23 cellular contexts compared by ENCODE assay signal in the genomic region with DNA sequence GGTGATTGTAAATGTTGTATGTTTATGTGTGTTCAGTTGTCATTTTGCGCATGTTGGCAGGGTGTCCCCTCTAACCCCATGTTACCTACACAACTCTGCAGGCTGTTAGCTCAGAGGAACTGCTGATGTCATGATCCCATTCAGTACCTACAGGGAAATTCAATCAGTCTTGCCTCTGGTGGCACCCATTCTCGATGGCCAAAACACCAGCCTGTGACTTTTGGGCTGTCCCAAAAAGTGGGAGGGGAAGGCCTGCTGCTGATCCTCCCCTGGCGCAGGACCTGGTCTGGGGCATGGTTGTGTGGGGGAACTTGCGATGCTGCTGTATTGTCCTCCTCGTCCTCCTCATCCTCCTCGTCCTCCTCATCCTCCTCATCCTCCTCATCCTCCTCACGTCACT.
A peak's percentile ranks its signal among the peaks of the same experiment; 100 is the strongest.
DNase-seq lines count a peak whose midpoint lies in the region; ATAC-seq and TF ChIP-seq lines count a peak whose summit lies in the region.
"Had no signal": no experiment of that assay in that cellular context is flagged by ENCODE, and none has a peak within 500 bp of the region (broad histone marks: within the 10 kb centered on the region; RNA-seq: fewer than 3 reads in every experiment).

No MANE protein-coding gene starts in this region.

- no TSS peak for BruUV-seq in IMR-90 (replicated peaks; lab: Mats Ljungman, UMichigan)
- BruUV-seq in Caco-2 (replicated peaks; lab: Mats Ljungman, UMichigan), result no TSS peak

- H4K8ac ChIP-seq in IMR-90 (ENCODE audit: low read depth in 2 of 2, low read length in 2 of 2), result no peak overlapping the region

- no peak overlapping the region for H2BK120ac ChIP-seq in IMR-90 (ENCODE audit: low read depth, low read length)

- H3K23ac ChIP-seq in IMR-90 (ENCODE audit: low read depth, low read length), result no peak overlapping the region; the same call in 1 of the 2 replicates

- TF ChIP-seq CTCF in IMR-90 (conservative IDR thresholded peaks at IDR 0.05; ENCODE audit: low read depth, low read length) (no peak), chondrocyte (IDR thresholded peaks at IDR 0.05) (no peak), nephron progenitor cell (IDR thresholded peaks at IDR 0.05) (no peak), transverse colon (IDR thresholded peaks at IDR 0.05) (no peak), Caco-2 (IDR thresholded peaks at IDR 0.05; ENCODE audit: insufficient read depth in 1 of 2, low read depth in 1 of 2, low read length in 1 of 2, severe bottlenecking in 1 of 2, unreplicated experiment in 1 of 2) (no peak)

- WGBS in IMR-90 (ENCODE audit: extremely low coverage in 2 of 2, insufficient read length in 1 of 2), 2 experiments, result no CpG with 5 or more reads among the region's 7 CpGs
- WGBS in transverse colon (ENCODE audit: low coverage in 1 of 2), 2 donors, result 67 to 89% methylated on average over 3 to 7 of the region's 7 CpGs

- no peak overlapping the region for H3K4me3 ChIP-seq in IMR-90 (ENCODE audit: insufficient read depth, low read depth, low read length)
- no peak overlapping the region for H3K4me3 ChIP-seq in transverse colon
- H3K4me3 ChIP-seq in Caco-2 (ENCODE audit: low read depth, low read length), result no peak overlapping the region
- H3K4me3 ChIP-seq: BLaER1, GM23248 had no signal

- DNase-seq in IMR-90, result no peak
- DNase-seq in chondrocyte (ENCODE audit: low spot score), result no peak
- DNase-seq in nephron progenitor cell, result no peak
- DNase-seq in transverse colon, result no peak
- no peak for DNase-seq in Caco-2
- DNase-seq in D341Med (ENCODE audit: low spot score), result no peak
- DNase-seq: ACHN; CD4-positive, alpha-beta T cell; COR-L47; DMS153; GM23248; H9; NCI-H1092 treated with DMSO at 0.1 percent for 48 hours; NCI-H1436 treated with DMSO at 0.1 percent for 48 hours; NCI-H1930; NCI-H510A treated with DMSO at 0.1 percent for 48 hours; NCI-H774; NK-92 treated with Interleukin-12 subunit alpha and Interleukin-12 subunit beta, amount 100 ng/mL, for 24 hours; SHP77 treated with DMSO at 0.1 percent for 48 hours had no signal

- H3K9me3 Mint-ChIP-seq in chondrocyte (ENCODE audit: low read depth), result no peaks in the 10 kb centered on the region
- H3K9me3 Mint-ChIP-seq in nephron progenitor cell, result peaks cover 9% of the 10 kb centered on the region
- no peaks in the 10 kb centered on the region for H3K9me3 Mint-ChIP-seq in Caco-2 (ENCODE audit: unreplicated experiment)
- H3K9me3 Mint-ChIP-seq: CD4-positive, alpha-beta T cell had no signal

- POLR2A ChIA-PET in IMR-90 (lab: Charles Lee; ENCODE audit: unreplicated experiment) (no interaction called here), Caco-2 (lab: Charles Lee) (no interaction called here)

- in situ Hi-C loops in IMR-90 (cut with MboI; ENCODE audit: low sequenced_read_pairs) (no loop called here), transverse colon (cut with MboI; ENCODE audit: low pct_ligation_motif_present in 1 of 4, low pct_unique_long_range_greater_than_20kb in 1 of 4, low sequenced_read_pairs in 3 of 4) (no loop called here)

- H4K5ac ChIP-seq in IMR-90 (ENCODE audit: low read depth, low read length), result peak overlapping the region; percentile 30; the same call in 1 of the 2 replicates

- peak overlapping the region; percentile 24 for H2AFZ ChIP-seq in IMR-90 (replicated peaks; ENCODE audit: low read length, poor library complexity)
- H2AFZ ChIP-seq: GM23248 had no signal

- TF ChIP-seq RAD21 in IMR-90 (IDR thresholded peaks at IDR 0.05; ENCODE audit: low read length), result no peak

- no peak overlapping the region for H4K91ac ChIP-seq in IMR-90 (ENCODE audit: insufficient read depth, low read depth, low read length)

- peaks cover 26% of the 10 kb centered on the region for H3K36me3 Mint-ChIP-seq in chondrocyte (ENCODE audit: low read depth)
- peaks cover 24% of the 10 kb centered on the region for H3K36me3 Mint-ChIP-seq in nephron progenitor cell (ENCODE audit: low read depth)
- peaks cover 27% of the 10 kb centered on the region for H3K36me3 Mint-ChIP-seq in Caco-2 (ENCODE audit: insufficient read depth, unreplicated experiment)

- no peaks in the 10 kb centered on the region for H4K20me1 ChIP-seq in IMR-90 (ENCODE audit: insufficient read depth, low read length)
- H4K20me1 ChIP-seq: BLaER1 had no signal

- no peak for ATAC-seq in IMR-90 (ENCODE audit: low read depth)
- ATAC-seq in HG03521 (IDR thresholded peaks at IDR 0.05; ENCODE audit: unreplicated experiment), result no peak

- H2BK5ac ChIP-seq in IMR-90 (ENCODE audit: low read depth, low read length, poor library complexity, severe bottlenecking), result no peak overlapping the region

- H3K27me3 Mint-ChIP-seq in chondrocyte (ENCODE audit: low read depth) (no peaks in the 10 kb centered on the region), nephron progenitor cell (ENCODE audit: low read depth, poor library complexity) (peaks cover 20% of the 10 kb centered on the region), Caco-2 (ENCODE audit: insufficient read depth, unreplicated experiment) (no peaks in the 10 kb centered on the region)
- H3K27me3 Mint-ChIP-seq: CD4-positive, alpha-beta T cell had no signal

- no peak overlapping the region for H2BK15ac ChIP-seq in IMR-90 (ENCODE audit: low read depth, low read length)

- H3K9me3 ChIP-seq in IMR-90 (ENCODE audit: control insufficient read depth, insufficient read depth, low read length) (no peaks in the 10 kb centered on the region), transverse colon (no peaks in the 10 kb centered on the region), Caco-2 (no peaks in the 10 kb centered on the region)
- H3K9me3 ChIP-seq: BLaER1 had no signal

- no peak overlapping the region for H2AK9ac ChIP-seq in IMR-90 (replicated peaks; ENCODE audit: low read depth, low read length, poor library complexity)

- H3K36me3 ChIP-seq in IMR-90 (ENCODE audit: control insufficient read depth, insufficient read depth, low read length), result peaks cover 28% of the 10 kb centered on the region; the same call in 1 of the 2 replicates
- no peaks in the 10 kb centered on the region for H3K36me3 ChIP-seq in transverse colon
- H3K36me3 ChIP-seq in Caco-2 (ENCODE audit: control insufficient read depth, insufficient read depth, low read length), result no peaks in the 10 kb centered on the region

- H3K27ac ChIP-seq in IMR-90 (ENCODE audit: insufficient read depth, low read length) (no peak overlapping the region), transverse colon (peak overlapping the region in 3 of 4 donors; percentile 2 to 62 (median 61))
- H3K27ac ChIP-seq: BLaER1, GM23248, KMS-11, RWPE1 had no signal

- no peak overlapping the region for H3K4me2 ChIP-seq in IMR-90 (ENCODE audit: low read depth, low read length)
- H3K4me2 ChIP-seq: BLaER1, KMS-11 had no signal

- TF ChIP-seq POLR2A in IMR-90 (IDR thresholded peaks at IDR 0.05; ENCODE audit: low read depth, low read length) (no peak), transverse colon (IDR thresholded peaks at IDR 0.05) (no peak)

- no peak overlapping the region for H2BK20ac ChIP-seq in IMR-90 (ENCODE audit: low read depth, low read length)

- H3K27me3 ChIP-seq in IMR-90 (ENCODE audit: control insufficient read depth, insufficient read depth, low read length) (no peaks in the 10 kb centered on the region), transverse colon (no peaks in the 10 kb centered on the region), Caco-2 (replicated peaks; ENCODE audit: control insufficient read depth, insufficient read depth, low read length) (no peaks in the 10 kb centered on the region)
- H3K27me3 ChIP-seq: BLaER1 had no signal

- no peak overlapping the region for H3K56ac ChIP-seq in IMR-90 (ENCODE audit: extremely low read depth, insufficient read depth, low read length)

- dilution Hi-C loops in IMR-90 (cut with HindIII; ENCODE audit: low sequenced_read_pairs, unreplicated experiment), result no loop called here

- H3K4me3 Mint-ChIP-seq in chondrocyte (ENCODE audit: unreplicated experiment) (no peak overlapping the region), nephron progenitor cell (no peak overlapping the region), Caco-2 (ENCODE audit: unreplicated experiment) (no peak overlapping the region)
- H3K4me3 Mint-ChIP-seq: CD4-positive, alpha-beta T cell; H9 had no signal

- peaks cover under 1% of the 10 kb centered on the region; the same call in 1 of the 2 replicates for H3K9me1 ChIP-seq in IMR-90 (ENCODE audit: insufficient read depth, low read length)

- H3K4me1 ChIP-seq in IMR-90 (ENCODE audit: control insufficient read depth, insufficient read depth, low read length) (peaks cover 3% of the 10 kb centered on the region; the same call in 1 of the 2 replicates), transverse colon (peaks cover 11 to 30% (median 22%) of the 10 kb centered on the region in 4 donors), Caco-2 (peaks cover 16% of the 10 kb centered on the region)
- H3K4me1 ChIP-seq: BLaER1 had no signal

- H3K27ac Mint-ChIP-seq in chondrocyte (ENCODE audit: unreplicated experiment) (peak overlapping the region; percentile 41), nephron progenitor cell (peak overlapping the region; percentile 43), Caco-2 (ENCODE audit: unreplicated experiment) (no peak overlapping the region)
- H3K27ac Mint-ChIP-seq: CD4-positive, alpha-beta T cell had no signal

- TF ChIP-seq EP300 in transverse colon (IDR thresholded peaks at IDR 0.05; ENCODE audit: low read depth), result no peak

- H3K4me1 Mint-ChIP-seq in chondrocyte (ENCODE audit: low read depth) (peaks cover 4% of the 10 kb centered on the region), nephron progenitor cell (peaks cover 63% of the 10 kb centered on the region), Caco-2 (ENCODE audit: low read depth, unreplicated experiment) (peaks cover 22% of the 10 kb centered on the region)

- intact Hi-C loops in IMR-90 (cut with micrococcal nuclease) (no loop called here), transverse colon (cut with DNase I; ENCODE audit: low total_unique reads) (no loop called here), Caco-2 (cut with micrococcal nuclease; ENCODE audit: unreplicated experiment) (no loop called here)

- no peaks in the 10 kb centered on the region for H3K79me1 ChIP-seq in IMR-90 (ENCODE audit: low read depth in 1 of 2, low read length in 2 of 2)

- CTCF ChIA-PET in IMR-90 (lab: Yijun Ruan, JAX) (no interaction called here), Caco-2 (lab: Charles Lee) (no interaction called here)

- H3K4ac ChIP-seq in IMR-90 (ENCODE audit: low read depth, low read length), result no peak overlapping the region

- no peak overlapping the region for H3K14ac ChIP-seq in IMR-90 (replicated peaks; ENCODE audit: low read depth, low read length)

- H2AK5ac ChIP-seq in IMR-90 (ENCODE audit: low read depth, low read length), result no peak overlapping the region

- H3K18ac ChIP-seq in IMR-90 (ENCODE audit: low read depth, low read length), result no peak overlapping the region

- no peak overlapping the region for H3K9ac ChIP-seq in IMR-90 (ENCODE audit: low read depth, low read length)
- H3K9ac ChIP-seq: BLaER1, GM23248, KMS-11 had no signal
